In the genomic region with DNA sequence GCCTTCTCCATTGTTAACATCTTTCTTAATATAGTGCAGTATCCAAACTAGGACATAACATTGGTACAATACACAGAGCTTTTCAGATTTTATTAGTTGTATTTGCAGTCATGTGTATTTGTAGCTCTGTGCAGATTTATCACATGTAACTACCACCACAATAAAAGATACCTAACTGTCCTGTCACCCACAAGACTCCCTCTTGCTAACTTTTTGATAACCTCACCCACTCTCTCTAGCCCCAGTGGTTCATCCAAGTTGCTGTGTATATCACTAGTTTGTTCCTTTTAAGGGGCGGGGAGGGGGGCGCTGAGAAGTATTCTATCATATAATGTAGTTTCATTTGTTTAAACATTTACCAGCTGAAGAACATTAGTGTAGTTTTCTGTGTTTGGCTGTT, we compare ENCODE assay signal across 27 cellular contexts. TPM values are rescaled to one million over a fixed set of nuclear protein-coding genes. Genes with fewer than 3 reads are reported as not detected.
DNase-seq lines count a peak whose midpoint lies in the region; FAIRE-seq and TF ChIP-seq lines count a peak whose summit lies in the region.
"Had no signal": no experiment of that assay in that cellular context is flagged by ENCODE, and none has a peak within 500 bp of the region (broad histone marks: within the 10 kb centered on the region; RNA-seq: fewer than 3 reads in every experiment).

No MANE protein-coding gene starts in this region.

- H3K4me1 ChIP-seq in MM.1S (ENCODE audit: low read length) (peaks cover 49% of the 10 kb centered on the region), Peyer's patch (no peaks in the 10 kb centered on the region)
- H3K4me1 ChIP-seq: Caco-2 had no signal

- H3K9ac ChIP-seq in MM.1S (ENCODE audit: low read length), result no peak overlapping the region
- no peak overlapping the region for H3K9ac ChIP-seq in SU-DHL-6 (ENCODE audit: low read length)
- H3K9ac ChIP-seq: SK-N-SH had no signal

- H3K4me3 ChIP-seq in MM.1S (ENCODE audit: low read length) (no peak overlapping the region), SU-DHL-6 (ENCODE audit: insufficient read depth, low read length, poor library complexity, severe bottlenecking) (no peak overlapping the region), Peyer's patch (no peak overlapping the region)
- H3K4me3 ChIP-seq: A549; BLaER1 treated with 17β-estradiol and CSF1 and Interleukin-3, amounts not matched to agents 10 nM and 100 nM had no signal

- H3K27ac Mint-ChIP-seq in immature natural killer cell (peak overlapping the region in 1 of 6 donors; percentile 47), progenitor cell of endocrine pancreas (peak overlapping the region; percentile 10)

- DNase-seq in MM.1S, result no peak
- no peak for DNase-seq in immature natural killer cell
- no peak for DNase-seq in progenitor cell of endocrine pancreas (ENCODE audit: low spot score, unreplicated experiment)
- DNase-seq in D721Med (ENCODE audit: insufficient read length, low spot score), result no peak
- DNase-seq in NCI-H2081 treated with DMSO at 0.1 percent for 48 hours (lab: John Stamatoyannopoulos, UW), result no peak
- DNase-seq in Peyer's patch, result no peak
- DNase-seq: AML-193; Caco-2; CD4-positive, alpha-beta memory T cell; DMS 273 treated with DMSO at 0.1 percent for 48 hours; DMS79; EL; GDM1; Karpas-422; MV-4-11; NCI-H1105; NCI-H1436 treated with DMSO at 0.1 percent for 48 hours; NCI-H1930; NCI-H446; NCI-H524 treated with DMSO at 0.1 percent for 48 hours; NCI-H774; SK-N-SH had no signal

- H3K27me3 Mint-ChIP-seq in immature natural killer cell (ENCODE audit: low read depth in 3 of 3) (peaks cover 0 to 2% (median 0%) of the 10 kb centered on the region in 3 donors), progenitor cell of endocrine pancreas (no peaks in the 10 kb centered on the region)
- H3K27me3 Mint-ChIP-seq: CD4-positive, alpha-beta memory T cell had no signal

- no peak for TF ChIP-seq POLR2A in Peyer's patch (IDR thresholded peaks at IDR 0.05)

- H3F3A ChIP-seq in MM.1S (ENCODE audit: insufficient read depth, low read length), result peaks cover 34% of the 10 kb centered on the region
- H3F3A ChIP-seq in SU-DHL-6 (ENCODE audit: insufficient read depth), result peaks cover 29% of the 10 kb centered on the region

- H3K4me1 Mint-ChIP-seq in immature natural killer cell (peaks cover 55 to 87% of the 10 kb centered on the region in 2 donors), progenitor cell of endocrine pancreas (ENCODE audit: low read depth) (peaks cover 6% of the 10 kb centered on the region)

- H3K9me2 ChIP-seq in MM.1S (replicated peaks; ENCODE audit: insufficient read depth, low read length) (no peaks in the 10 kb centered on the region), SU-DHL-6 (replicated peaks; ENCODE audit: insufficient read depth, low read length) (no peaks in the 10 kb centered on the region)
- H3K9me2 ChIP-seq: SK-N-SH had no signal

- H4K20me1 ChIP-seq in MM.1S (ENCODE audit: insufficient read depth, low read length), result no peaks in the 10 kb centered on the region
- no peaks in the 10 kb centered on the region for H4K20me1 ChIP-seq in SU-DHL-6 (ENCODE audit: low read depth, low read length)

- H3K9me3 Mint-ChIP-seq in immature natural killer cell, result peaks cover 4 to 18% (median 9%) of the 10 kb centered on the region in 6 donors
- H3K9me3 Mint-ChIP-seq in progenitor cell of endocrine pancreas (ENCODE audit: low read depth), result peaks cover 18% of the 10 kb centered on the region

- H3K27me3 ChIP-seq in MM.1S (replicated peaks; ENCODE audit: insufficient read depth, low read length) (no peaks in the 10 kb centered on the region), SU-DHL-6 (ENCODE audit: low read length) (no peaks in the 10 kb centered on the region), Peyer's patch (no peaks in the 10 kb centered on the region)
- H3K27me3 ChIP-seq: BLaER1 treated with 17β-estradiol and CSF1 and Interleukin-3, amounts not matched to agents 10 nM and 100 nM had no signal

- TF ChIP-seq CTCF in MM.1S (IDR thresholded peaks at IDR 0.05; ENCODE audit: low read length) (no peak), SU-DHL-6 (IDR thresholded peaks at IDR 0.05; ENCODE audit: insufficient read depth, low read length, poor library complexity, severe bottlenecking) (no peak), progenitor cell of endocrine pancreas (IDR thresholded peaks at IDR 0.05; ENCODE audit: unreplicated experiment) (no peak), D721Med (IDR thresholded peaks at IDR 0.05; ENCODE audit: insufficient read depth, missing control alignments) (no peak), Peyer's patch (IDR thresholded peaks at IDR 0.05) (no peak)

- FAIRE-seq in D721Med (lab: Jason Lieb, UNC), result no peak
- FAIRE-seq: A549, GM12891, H54 had no signal

- H3K27ac ChIP-seq in MM.1S (ENCODE audit: low read length) (no peak overlapping the region), SU-DHL-6 (ENCODE audit: low read depth, low read length) (peak overlapping the region; percentile 91), Peyer's patch (no peak overlapping the region)
- H3K27ac ChIP-seq: A549; BLaER1 treated with 17β-estradiol and CSF1 and Interleukin-3, amounts not matched to agents 10 nM and 100 nM had no signal

- H3K79me2 ChIP-seq in MM.1S (ENCODE audit: low read length) (peaks cover 90% of the 10 kb centered on the region), SU-DHL-6 (ENCODE audit: insufficient read depth, low read length) (peaks cover 99% of the 10 kb centered on the region)

- H3K4me3 Mint-ChIP-seq in immature natural killer cell (peak overlapping the region in 3 of 5 donors; percentile 1 to 57 (median 18)), progenitor cell of endocrine pancreas (ENCODE audit: low read depth) (no peak overlapping the region)

- H3K4me2 ChIP-seq in MM.1S (ENCODE audit: low read depth, low read length), result peak overlapping the region; percentile 84
- peak overlapping the region; percentile 96 for H3K4me2 ChIP-seq in SU-DHL-6 (ENCODE audit: low read depth, low read length, poor library complexity, severe bottlenecking)
- H3K4me2 ChIP-seq: A549, SK-N-SH had no signal

- H2AFZ ChIP-seq in MM.1S (ENCODE audit: low read length) (no peak overlapping the region), SU-DHL-6 (ENCODE audit: low read depth, low read length, severe bottlenecking) (no peak overlapping the region)

- H3K36me3 ChIP-seq in MM.1S (replicated peaks; ENCODE audit: insufficient read depth, low read length) (peaks cover 9% of the 10 kb centered on the region; the same call in 1 of the 2 replicates), SU-DHL-6 (ENCODE audit: low read length) (peaks cover 37% of the 10 kb centered on the region), Peyer's patch (peaks cover 0 to 16% (median 0%) of the 10 kb centered on the region in 3 donors)

- H3K36me3 Mint-ChIP-seq in immature natural killer cell (peaks cover 24 to 30% (median 27%) of the 10 kb centered on the region in 3 donors), progenitor cell of endocrine pancreas (ENCODE audit: insufficient read depth) (peaks cover 48% of the 10 kb centered on the region)

- H3K9me3 ChIP-seq in MM.1S (replicated peaks; ENCODE audit: insufficient read depth, low read length) (0 out of 2 replicates have a peak, but pooled peaks cover 4% of the 10 kb centered on the region), SU-DHL-6 (ENCODE audit: insufficient read depth, low read length) (peaks cover 10% of the 10 kb centered on the region; the same call in 1 of the 2 replicates), Peyer's patch (no peaks in the 10 kb centered on the region)

RNA-seq across cellular contexts. Expression of a gene that starts 46.1 kb away (rescaled TPM):
- polyA plus RNA-seq in immature natural killer cell, result 100 to 1,000 TPM in 2 of 3 donors, 10 to 100 TPM in 1; 84.1 to 138 (median 112) TPM
- 71.4 and 71.6 TPM in 2 replicates for total RNA-seq in progenitor cell of endocrine pancreas
- total RNA-seq in Peyer's patch, result 10 to 100 TPM; 71.1 to 95.7 (median 81.0) TPM
